Comparison of ENCODE assay signal across 5 cellular contexts in the genomic region with DNA sequence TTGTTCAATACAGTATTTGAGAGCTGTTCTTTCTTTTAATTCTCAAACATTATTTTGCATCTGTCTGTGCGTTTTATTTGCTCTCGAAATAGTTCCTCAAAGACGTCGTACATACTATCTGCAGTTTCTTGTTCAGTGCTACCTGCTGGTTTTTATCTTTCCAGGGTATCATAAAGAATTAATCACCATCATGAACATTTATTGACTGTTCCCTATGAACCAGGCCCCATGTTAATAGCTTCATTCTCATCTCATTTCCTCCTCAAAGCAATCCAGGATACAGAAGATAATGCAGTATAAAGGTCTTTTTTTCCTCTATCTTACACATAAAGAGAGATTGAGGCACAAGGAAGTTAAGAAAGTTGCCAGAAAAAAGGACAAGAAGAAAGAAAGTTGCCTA.
"Had no signal": no experiment of that assay in that cellular context is flagged by ENCODE, and none has a peak within 500 bp of the region (broad histone marks: within the 10 kb centered on the region; RNA-seq: fewer than 3 reads in every experiment).

No MANE protein-coding gene starts in this region.

- H3K4me2 ChIP-seq: GM23338 had no signal

- H3K36me3 Mint-ChIP-seq: IgD-negative memory B cell had no signal

- ATAC-seq: GM23338, HepG2 had no signal

- H3K27ac Mint-ChIP-seq: GM23338, H9, IgD-negative memory B cell had no signal

- H3K4me3 ChIP-seq: GM23338 had no signal

- H2AFZ ChIP-seq: GM23338 had no signal

- H3K4me3 Mint-ChIP-seq: GM23338, H9, IgD-negative memory B cell had no signal

- DNase-seq: H9, HCEC 1CT had no signal

- H3K9me3 Mint-ChIP-seq: GM23338, H9 had no signal

- H3K27me3 Mint-ChIP-seq: IgD-negative memory B cell had no signal

- H3K4me1 Mint-ChIP-seq: IgD-negative memory B cell had no signal
